10 cellular contexts compared by ENCODE assay signal in the genomic region with DNA sequence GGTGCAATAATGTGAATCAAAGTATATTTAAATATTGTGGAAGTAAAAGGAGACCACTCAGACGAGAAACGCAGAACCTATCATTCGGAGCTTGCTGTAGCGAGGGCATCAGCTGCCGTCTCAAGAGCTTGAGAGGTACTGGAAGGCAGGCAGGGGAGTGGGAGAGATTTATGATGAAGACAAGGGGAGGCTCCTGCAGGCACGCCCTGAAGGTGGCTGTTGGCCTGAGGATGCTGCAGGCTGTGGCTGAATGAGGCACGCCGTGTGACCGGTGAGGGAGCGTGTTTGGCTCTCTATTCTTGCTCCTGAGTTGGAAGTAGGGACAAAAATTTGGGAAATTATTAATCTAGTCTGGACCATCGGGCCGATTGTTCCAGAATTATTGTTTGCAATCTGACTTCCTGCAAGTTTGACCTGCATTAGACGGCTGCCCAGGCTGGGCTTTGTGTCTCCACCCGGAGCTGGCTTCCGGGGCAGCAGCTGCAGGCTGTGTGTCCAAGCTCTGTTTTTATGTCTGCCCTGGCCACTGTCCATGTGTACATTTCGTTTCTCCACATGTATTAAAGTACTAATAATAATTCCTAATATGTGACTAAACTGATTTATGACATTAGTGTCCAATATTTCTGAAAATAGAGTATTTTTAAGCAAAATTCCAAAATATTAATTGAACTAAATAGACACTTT.
DNase-seq lines count a peak whose midpoint lies in the region; ATAC-seq lines count a peak whose summit lies in the region.
"Had no signal": no experiment of that assay in that cellular context is flagged by ENCODE, and none has a peak within 500 bp of the region (broad histone marks: within the 10 kb centered on the region; RNA-seq: fewer than 3 reads in every experiment).

No MANE protein-coding gene starts in this region.

- H3K4me3 ChIP-seq in duodenal mucosa (ENCODE audit: low read depth in 1 of 2, low read length in 2 of 2), result no peak overlapping the region

- no peak overlapping the region for H3K9ac ChIP-seq in duodenal mucosa (ENCODE audit: low read depth in 1 of 2, low read length in 2 of 2)

- no peaks in the 10 kb centered on the region for H3K9me3 ChIP-seq in duodenal mucosa (ENCODE audit: control insufficient read depth in 1 of 2, low read length in 2 of 2)

- DNase-seq in NCI-H69 (lab: John Stamatoyannopoulos, UW) (peak; percentile 48), medulla oblongata (ENCODE audit: extremely low spot score) (peak; percentile 13), iPS-NIHi7 (ENCODE audit: extremely low spot score) (no peak), SK-N-DZ (ENCODE audit: low spot score) (no peak)
- DNase-seq: activated B cell treated with CpG ODN at 0.5 μM for 24 hours had no signal

- H3K27me3 ChIP-seq in duodenal mucosa (ENCODE audit: control insufficient read depth in 1 of 2, insufficient read depth in 2 of 2, low read length in 2 of 2), result peaks cover 0 to 2% of the 10 kb centered on the region in 2 donors

- no peaks in the 10 kb centered on the region for H3K36me3 ChIP-seq in duodenal mucosa (ENCODE audit: control insufficient read depth in 1 of 2, insufficient read depth in 2 of 2, low read length in 2 of 2)

- H3K27ac ChIP-seq in duodenal mucosa (ENCODE audit: low read depth, low read length), result peak overlapping the region; percentile 76
- H3K27ac ChIP-seq in temporal lobe (ENCODE audit: low read depth, low read length), result peak overlapping the region; percentile 4
- H3K27ac ChIP-seq: HL-60 had no signal

- peaks cover 0 to 9% of the 10 kb centered on the region in 2 donors for H3K4me1 ChIP-seq in duodenal mucosa (ENCODE audit: control insufficient read depth in 1 of 2, insufficient read depth in 2 of 2, low read length in 2 of 2)

- no peak for ATAC-seq in GM18858 (IDR thresholded peaks at IDR 0.05; ENCODE audit: unreplicated experiment)
- ATAC-seq in HG03457 (IDR thresholded peaks at IDR 0.05; ENCODE audit: unreplicated experiment), result no peak

Comparison
In these comparisons a context has a peak if more than half of its experiments do, and no peak if none do; other contexts are left out.
1. DNase-seq: peak in NCI-H69 (single experiment) and medulla oblongata (single experiment); none in iPS-NIHi7 (single experiment) and SK-N-DZ (single experiment).